18 cellular contexts compared by ENCODE assay signal in genomic region chr17:28474035-28474640, GRCh38. TPM values are rescaled to one million over a fixed set of nuclear protein-coding genes. Genes with fewer than 3 reads are reported as not detected.
"Had no signal": no experiment of that assay in that cellular context is flagged by ENCODE, and none has a peak within 500 bp of the region (broad histone marks: within the 10 kb centered on the region; RNA-seq: fewer than 3 reads in every experiment).

No MANE protein-coding gene starts in this region.

- H3K4me1 ChIP-seq: psoas muscle, testis had no signal

- DNase-seq: activated CD4-positive, alpha-beta T cell treated with anti-CD3 and anti-CD28 coated beads, Interleukin-2, amount 50 U/mL, for 48 hours; activated CD8-positive, alpha-beta memory T cell treated with anti-CD3 and anti-CD28 coated beads, Interleukin-2, amount 50 U/mL, for 48 hours; activated naive CD4-positive, alpha-beta T cell treated with anti-CD3 and anti-CD28 coated beads, Interleukin-2, amount 10 ng/mL, durations not matched to agents 7 days and 5 days; amniotic stem cell; hypothalamus; mammary epithelial cell; nephron progenitor cell; psoas muscle; stimulated activated CD4-positive, alpha-beta T cell treated with anti-CD3 and anti-CD28 coated beads, Interleukin-15, amount 100 ng/mL, for 24 hours; stimulated activated CD4-positive, alpha-beta T cell treated with anti-CD3 and anti-CD28 coated beads, Interleukin-4, amount 100 ng/mL, for 4 hours; testis had no signal

- H3K27me3 ChIP-seq: body of pancreas, testis had no signal

- H3K9me3 ChIP-seq: body of pancreas, psoas muscle, testis had no signal

- H3K27ac ChIP-seq: body of pancreas, psoas muscle, testis had no signal

- ATAC-seq: activated CD4-positive, CD25-positive, alpha-beta regulatory T cell treated with anti-CD3 and anti-CD28 coated beads, Interleukin-2, amount 50 U/mL, for 24 hours; psoas muscle; stimulated activated naive CD8-positive, alpha-beta T cell treated with anti-CD3 and anti-CD28 coated beads, Interleukin-15, amount 100 ng/mL, for 72 hours had no signal

- H3K4me3 ChIP-seq: body of pancreas, psoas muscle, testis had no signal

RNA-seq across cellular contexts. Expression of gene SLC13A2, which starts 0.7 kb away (rescaled TPM):
- total RNA-seq: activated T-helper 1 cell treated with anti-CD3 and anti-CD28 coated beads, Interleukin-12 subunit alpha, Interleukin-12 subunit beta, Interleukin-2, Interleukin-4 antibody, amounts not matched to agents 30 ng/mL and 10 ng/mL and 1 ng/mL, durations not matched to agents 14 hours and 24 hours and 36 hours; dermis microvascular lymphatic vessel endothelial cell; mammary epithelial cell; osteoblast; psoas muscle; urinary bladder had no signal
- polyA plus RNA-seq: mammary epithelial cell had no signal

RNA-seq across cellular contexts. Expression of gene FOXN1, which starts 32.0 kb away (rescaled TPM):
- total RNA-seq: activated T-helper 1 cell treated with anti-CD3 and anti-CD28 coated beads, Interleukin-12 subunit alpha, Interleukin-12 subunit beta, Interleukin-2, Interleukin-4 antibody, amounts not matched to agents 30 ng/mL and 10 ng/mL and 1 ng/mL, durations not matched to agents 14 hours and 24 hours and 36 hours; dermis microvascular lymphatic vessel endothelial cell; mammary epithelial cell; osteoblast; psoas muscle had no signal
- polyA plus RNA-seq: mammary epithelial cell, psoas muscle had no signal
